ENCODE assay signal across 29 cellular contexts in genomic region chr1:41391834-41392527, GRCh38. TPM values are rescaled to one million over a fixed set of nuclear protein-coding genes. Genes with fewer than 3 reads are reported as not detected.
DNase-seq lines count a peak whose midpoint lies in the region; ATAC-seq and TF ChIP-seq lines count a peak whose summit lies in the region.
"Had no signal": no experiment of that assay in that cellular context is flagged by ENCODE, and none has a peak within 500 bp of the region (broad histone marks: within the 10 kb centered on the region; RNA-seq: fewer than 3 reads in every experiment).

No MANE protein-coding gene starts in this region.

- H3K27ac ChIP-seq in right cardiac atrium (ENCODE audit: low read length) (no peak overlapping the region), left ventricle myocardium inferior (replicated peaks) (no peak overlapping the region), SJCRH30 (no peak overlapping the region)
- H3K27ac ChIP-seq: cardiac muscle cell, colonic mucosa, foreskin keratinocyte, hepatocyte, upper lobe of left lung had no signal

- H3K36me3 ChIP-seq in left ventricle myocardium inferior (no peaks in the 10 kb centered on the region), SJCRH30 (no peaks in the 10 kb centered on the region)
- H3K36me3 ChIP-seq: cardiac muscle cell, colonic mucosa, upper lobe of left lung had no signal

- H3K4me1 ChIP-seq in right cardiac atrium (ENCODE audit: control insufficient read depth, insufficient read depth, low read length) (peaks cover 7% of the 10 kb centered on the region), left ventricle myocardium inferior (peaks cover 45% of the 10 kb centered on the region), SJCRH30 (peaks cover 50% of the 10 kb centered on the region)
- H3K4me1 ChIP-seq: colonic mucosa, foreskin keratinocyte had no signal

- no peaks in the 10 kb centered on the region for H3K9me3 ChIP-seq in right cardiac atrium (ENCODE audit: control insufficient read depth, low read length)
- no peaks in the 10 kb centered on the region for H3K9me3 ChIP-seq in left ventricle myocardium inferior (replicated peaks)
- H3K9me3 ChIP-seq in SJCRH30 (replicated peaks) = no peaks in the 10 kb centered on the region
- H3K9me3 ChIP-seq: colonic mucosa, upper lobe of left lung had no signal

- WGBS in right cardiac atrium = 48% methylated on average over 9 of the region's 9 CpGs

- DNase-seq in right cardiac atrium (peak in 2 of 3 donors; percentile 25 to 65), left ventricle myocardium inferior (no peak), NCI-H2029 (lab: John Stamatoyannopoulos, UW) (peak; percentile 82), SJCRH30 (peak; percentile 63 to 70), globus pallidus (ENCODE audit: low spot score) (no peak)
- DNase-seq in NK-92 treated with Interleukin-12 subunit alpha and Interleukin-12 subunit beta, amount 100 ng/mL, for 24 hours (lab: John Stamatoyannopoulos, UW) = no peak
- DNase-seq: activated CD4-positive, alpha-beta T cell treated with anti-CD3 and anti-CD28 coated beads, Interleukin-2, amount 50 U/mL, for 48 hours; activated CD8-positive, alpha-beta memory T cell treated with anti-CD3 and anti-CD28 coated beads, Interleukin-2, amount 50 U/mL, for 4 hours; activated naive CD4-positive, alpha-beta T cell treated with anti-CD3 and anti-CD28 coated beads, Interleukin-2, amount 50 U/mL, for 16 hours; colonic mucosa; effector memory CD8-positive, alpha-beta T cell; foreskin keratinocyte; GOT3; left colon; MV-4-11; NCI-H1930; stimulated activated CD4-positive, alpha-beta T cell treated with anti-CD3 and anti-CD28 coated beads, Interleukin-4, amount 100 ng/mL, for 24 hours; substantia nigra; T-helper 17 cell; upper lobe of left lung had no signal

- H3K27me3 ChIP-seq in right cardiac atrium (ENCODE audit: control insufficient read depth, insufficient read depth) = no peaks in the 10 kb centered on the region
- H3K27me3 ChIP-seq in left ventricle myocardium inferior (ENCODE audit: low read depth) = peaks cover 19% of the 10 kb centered on the region
- H3K27me3 ChIP-seq in SJCRH30 = no peaks in the 10 kb centered on the region
- H3K27me3 ChIP-seq: cardiac muscle cell, colonic mucosa, hepatocyte, upper lobe of left lung had no signal

- TF ChIP-seq CTCF in left ventricle myocardium inferior (IDR thresholded peaks at IDR 0.05; ENCODE audit: borderline replicate concordance) = no peak

- H3K4me3 ChIP-seq in right cardiac atrium (ENCODE audit: low read length) (no peak overlapping the region), left ventricle myocardium inferior (no peak overlapping the region), SJCRH30 (no peak overlapping the region)
- H3K4me3 ChIP-seq: cardiac muscle cell, colonic mucosa, hepatocyte, upper lobe of left lung had no signal

- ATAC-seq in right cardiac atrium (no peak), GM18909 (IDR thresholded peaks at IDR 0.05; ENCODE audit: poor library complexity, unreplicated experiment) (no peak)
- ATAC-seq: activated CD4-positive, CD25-positive, alpha-beta regulatory T cell treated with anti-CD3 and anti-CD28 coated beads, Interleukin-2, amount 50 U/mL, for 24 hours; activated T-helper 17 cell treated with anti-CD3 and anti-CD28 coated beads, Interleukin-2, amount 50 U/mL, for 72 hours; effector memory CD8-positive, alpha-beta T cell; foreskin keratinocyte; HepG2; left colon; sciatic nerve; stimulated activated memory B cell treated with anti-CD40 and anti-IgM and Interleukin-4, amounts not matched to agents 10 μg/mL and 1 μg/mL and 100 μg/mL, for 72 hours; T-helper 17 cell had no signal

- intact Hi-C loops in right cardiac atrium (cut with DNase I) = no loop called here
- intact Hi-C loops in left ventricle myocardium inferior (cut with micrococcal nuclease) = no loop called here

RNA-seq across cellular contexts. Expression of gene FOXO6, which starts 30.7 kb away (rescaled TPM):
- total RNA-seq in right cardiac atrium (1 to 10 TPM; 1.9 to 7.0 (median 5.3) TPM), left ventricle myocardium inferior (2.1 TPM)
- polyA plus RNA-seq in right cardiac atrium = 1.1 TPM
- 11.9 and 12.9 TPM in 2 replicates for total RNA-seq in SJCRH30 (2014; rRNA removed; shearing (Covaris generic))
- total RNA-seq: RPMI7951 had no signal
- polyA plus RNA-seq: HepG2 had no signal

Comparison
In these comparisons a context has a peak if more than half of its experiments do, and no peak if none do; other contexts are left out.
1. DNase-seq: peak in right cardiac atrium (2 of 3), NCI-H2029 (single experiment) and SJCRH30 (2 of 2); none in left ventricle myocardium inferior (single experiment), globus pallidus (single experiment) and NK-92 treated with Interleukin-12 subunit alpha and Interleukin-12 subunit beta, amount 100 ng/mL, for 24 hours (single experiment).